ENCODE assay signal across 19 cellular contexts in the genomic region with DNA sequence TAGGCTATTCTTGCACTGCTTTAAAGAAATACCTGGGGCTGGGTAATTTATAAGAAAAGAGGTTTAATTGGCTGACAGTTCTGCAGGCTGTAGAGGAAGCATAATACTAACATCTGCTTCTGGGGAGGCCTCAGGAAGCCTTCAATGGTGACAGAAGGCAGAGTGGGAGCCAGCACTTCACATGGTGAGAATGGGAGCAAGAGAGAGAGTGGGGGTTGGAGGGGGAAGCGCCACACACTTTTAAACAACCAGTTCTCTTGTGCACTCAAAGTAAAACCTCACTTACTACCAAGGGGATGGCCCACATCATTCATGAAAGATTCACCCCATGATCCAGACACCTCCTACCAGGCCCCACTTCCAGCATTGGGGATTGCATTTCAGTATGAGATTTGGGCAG.
DNase-seq lines count a peak whose midpoint lies in the region; TF ChIP-seq lines count a peak whose summit lies in the region.
"Had no signal": no experiment of that assay in that cellular context is flagged by ENCODE, and none has a peak within 500 bp of the region (broad histone marks: within the 10 kb centered on the region; RNA-seq: fewer than 3 reads in every experiment).

No MANE protein-coding gene starts in this region.

- H3K9ac ChIP-seq in Loucy (ENCODE audit: low read depth, low read length, poor library complexity, severe bottlenecking), result no peak overlapping the region

- peak overlapping the region in 38 of 59 donors; percentile 1 to 99 (median 50) for H3K27ac ChIP-seq in dorsolateral prefrontal cortex
- peak overlapping the region; percentile 22 for H3K27ac ChIP-seq in substantia nigra (ENCODE audit: low read depth, low read length, poor library complexity, severe bottlenecking)
- H3K27ac ChIP-seq: PC-9 had no signal

- intact Hi-C loops in dorsolateral prefrontal cortex (cut with DNase I), result no loop called here

- peaks cover 3% of the 10 kb centered on the region; the same call in 1 of the 2 replicates for H3F3A ChIP-seq in Loucy (ENCODE audit: low read depth)

- peaks cover 28% of the 10 kb centered on the region for H4K20me1 ChIP-seq in Loucy (ENCODE audit: insufficient read depth, low read length, poor library complexity, severe bottlenecking)

- no peaks in the 10 kb centered on the region for H3K9me3 ChIP-seq in Loucy (ENCODE audit: insufficient read depth, low read depth, low read length)

- H3K4me2 ChIP-seq in Loucy (ENCODE audit: low read depth, low read length, poor library complexity, severe bottlenecking), result peak overlapping the region; percentile 41
- H3K4me2 ChIP-seq: PC-9 had no signal

- H3K9me2 ChIP-seq in Loucy (replicated peaks; ENCODE audit: low read depth, low read length), result no peaks in the 10 kb centered on the region

- peaks cover 27% of the 10 kb centered on the region for H3K4me1 ChIP-seq in Loucy (ENCODE audit: insufficient read depth, low read length, poor library complexity, severe bottlenecking)

- H3K79me2 ChIP-seq in Loucy (ENCODE audit: insufficient read depth, low read length), result peaks cover 71% of the 10 kb centered on the region; the same call in 1 of the 2 replicates

- no peak overlapping the region for H2AFZ ChIP-seq in Loucy (ENCODE audit: low read length)
- H2AFZ ChIP-seq: PC-9 had no signal

- peak; percentile 19 for DNase-seq in NCI-H2171 treated with DMSO at 0.1 percent for 48 hours (lab: John Stamatoyannopoulos, UW)
- no peak for DNase-seq in NCI-H2171 (lab: John Stamatoyannopoulos, UW)
- peak in 1 of 10 donors; percentile 36 for DNase-seq in dorsolateral prefrontal cortex
- DNase-seq in substantia nigra (lab: John Stamatoyannopoulos, UW), result no peak
- no peak for DNase-seq in KG1 (lab: John Stamatoyannopoulos, UW)
- DNase-seq in RPMI8226, result no peak
- DNase-seq: AML-193; C1 segment of cervical spinal cord; CD8-positive, alpha-beta memory T cell; DMS79; H9; HFFc6; NCI-H1092 treated with DMSO at 0.1 percent for 48 hours; NCI-H1436 treated with DMSO at 0.1 percent for 48 hours; NCI-H2081; NCI-H446; PC-9; T-cell had no signal

- H3K36me3 ChIP-seq in Loucy (ENCODE audit: insufficient read depth, low read length), result peaks cover 11% of the 10 kb centered on the region; the same call in 1 of the 2 replicates

- H3K4me3 ChIP-seq in Loucy (ENCODE audit: low read length, poor library complexity, severe bottlenecking) (no peak overlapping the region), dorsolateral prefrontal cortex (no peak overlapping the region)
- H3K4me3 ChIP-seq: PC-9 had no signal

- H3K27me3 ChIP-seq in Loucy (ENCODE audit: insufficient read depth, low read length, poor library complexity, severe bottlenecking) (no peaks in the 10 kb centered on the region), dorsolateral prefrontal cortex (no peaks in the 10 kb centered on the region)

- TF ChIP-seq CTCF in Loucy (conservative IDR thresholded peaks at IDR 0.05; ENCODE audit: low read length) (no peak), dorsolateral prefrontal cortex (IDR thresholded peaks at IDR 0.05 in 54 of 56, conservative IDR thresholded peaks at IDR 0.05 in 2 of 56; ENCODE audit: low read depth in 1 of 56, partially characterized antibody in 56 of 56) (no peak)
